8 cellular contexts compared by ENCODE assay signal in the genomic region with DNA sequence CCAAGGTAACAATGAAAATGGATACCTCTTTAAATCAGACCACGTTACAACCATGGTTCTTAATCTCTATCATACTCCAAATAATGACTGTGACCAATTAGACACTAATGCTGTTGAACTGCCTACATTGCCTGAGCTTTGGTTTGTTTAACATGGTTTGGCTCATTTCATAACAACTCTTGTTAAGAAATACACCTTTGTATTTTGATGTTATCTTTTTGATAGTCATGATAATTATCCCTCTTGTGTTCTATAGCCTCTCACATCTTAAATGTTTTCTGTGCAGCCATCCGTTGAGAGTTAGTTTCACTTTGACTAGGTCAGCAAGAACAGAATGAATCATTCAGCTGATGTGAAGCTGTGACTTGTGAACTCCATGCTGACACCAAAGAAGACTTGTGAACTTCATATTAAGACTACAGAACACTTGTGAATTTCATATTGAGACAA.
DNase-seq lines count a peak whose midpoint lies in the region; ATAC-seq and TF ChIP-seq lines count a peak whose summit lies in the region.

No MANE protein-coding gene starts in this region.

- no peak for TF ChIP-seq EP300 in sigmoid colon (IDR thresholded peaks at IDR 0.05)

- no peak for TF ChIP-seq POLR2A in sigmoid colon (IDR thresholded peaks at IDR 0.05)

- TF ChIP-seq CTCF in coronary artery (IDR thresholded peaks at IDR 0.05) (no peak), smooth muscle cell (IDR thresholded peaks at IDR 0.05; ENCODE audit: borderline replicate concordance, insufficient read depth, poor library complexity, severe bottlenecking) (no peak), sigmoid colon (IDR thresholded peaks at IDR 0.05) (no peak)

- WGBS in smooth muscle cell (ENCODE audit: low lambda C conversion rate) = 60% methylated on average over 2 of the region's 2 CpGs
- 4 to 24% methylated on average over 2 of the region's 2 CpGs for WGBS in sigmoid colon, 2 donors

- H4K20me1 ChIP-seq in smooth muscle cell (ENCODE audit: low read depth) = no peaks in the 10 kb centered on the region

- no peak overlapping the region for H3K9ac ChIP-seq in smooth muscle cell (ENCODE audit: low read depth)

- H2AFZ ChIP-seq in smooth muscle cell (ENCODE audit: low read depth) = peak overlapping the region; percentile 64

- H3K9me3 ChIP-seq in smooth muscle cell (replicated peaks; ENCODE audit: low read depth) (no peaks in the 10 kb centered on the region), sigmoid colon (no peaks in the 10 kb centered on the region)

- DNase-seq in left ventricle myocardium superior = no peak
- no peak for DNase-seq in Right ventricle myocardium inferior (ENCODE audit: missing footprints)
- DNase-seq in NCI-H146 treated with DMSO at 0.1 percent for 48 hours (lab: John Stamatoyannopoulos, UW; ENCODE audit: unreplicated experiment) = peak; percentile 59
- DNase-seq in coronary artery (ENCODE audit: low spot score) = no peak
- no peak for DNase-seq in smooth muscle cell (lab: John Stamatoyannopoulos, UW; ENCODE audit: unreplicated experiment)
- no peak for DNase-seq in sigmoid colon
- no peak for DNase-seq in KG1 (lab: John Stamatoyannopoulos, UW)

- H3K36me3 ChIP-seq in smooth muscle cell (ENCODE audit: low read depth) (no peaks in the 10 kb centered on the region), sigmoid colon (no peaks in the 10 kb centered on the region)

- H3K4me1 ChIP-seq in smooth muscle cell (ENCODE audit: low read depth) = no peaks in the 10 kb centered on the region
- peaks cover 0 to 5% (median 0%) of the 10 kb centered on the region in 4 donors for H3K4me1 ChIP-seq in sigmoid colon

- H3F3A ChIP-seq in smooth muscle cell (ENCODE audit: low read depth) = no peaks in the 10 kb centered on the region

- H3K4me3 ChIP-seq in coronary artery (peak overlapping the region; percentile 51), smooth muscle cell (peak overlapping the region; percentile 26), sigmoid colon (peak overlapping the region in 1 of 4 donors; percentile 23)

- intact Hi-C loops in left ventricle myocardium superior (cut with micrococcal nuclease) (no loop called here), Right ventricle myocardium inferior (cut with DNase I) (no loop called here), sigmoid colon (cut with DNase I) (no loop called here)

- ATAC-seq in left ventricle myocardium superior (peak; percentile 31), Right ventricle myocardium inferior (no peak), HG02759 (IDR thresholded peaks at IDR 0.05; ENCODE audit: unreplicated experiment) (peak; percentile 98)

- H3K4me2 ChIP-seq in smooth muscle cell = peak overlapping the region; percentile 65

- H3K27me3 ChIP-seq in smooth muscle cell (ENCODE audit: low read depth) = no peaks in the 10 kb centered on the region
- H3K27me3 ChIP-seq in sigmoid colon = no peaks in the 10 kb centered on the region

- H3K27ac ChIP-seq in coronary artery (no peak overlapping the region), smooth muscle cell (ENCODE audit: low read depth) (no peak overlapping the region), sigmoid colon (no peak overlapping the region)

- H3K79me2 ChIP-seq in smooth muscle cell (ENCODE audit: low read depth) = no peaks in the 10 kb centered on the region
